ENCODE assay signal across 8 cellular contexts in the genomic region with DNA sequence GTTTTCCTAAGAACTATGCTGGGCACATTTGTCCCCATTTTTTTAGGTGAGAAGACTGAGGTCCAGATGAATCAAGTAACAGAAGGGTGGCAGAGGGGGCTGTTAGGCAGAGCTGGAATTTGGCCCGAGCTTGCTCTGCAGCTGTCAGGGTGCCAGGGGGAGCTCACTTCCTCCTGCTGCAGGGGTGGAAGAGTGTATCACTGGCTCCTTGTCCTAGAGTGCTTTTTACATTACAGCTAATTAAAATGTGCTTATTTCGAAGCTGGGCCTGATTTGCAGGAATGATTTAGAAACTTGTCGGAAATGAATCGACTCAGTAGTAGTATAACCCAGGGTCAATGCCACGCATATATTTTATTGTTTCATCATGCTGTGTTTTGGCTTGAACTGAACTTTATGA. TPM values are rescaled to one million over a fixed set of nuclear protein-coding genes. Genes with fewer than 3 reads are reported as not detected.
A peak's percentile ranks its signal among the peaks of the same experiment; 100 is the strongest.
DNase-seq lines count a peak whose midpoint lies in the region; ATAC-seq and TF ChIP-seq lines count a peak whose summit lies in the region.

No MANE protein-coding gene starts in this region.

- intact Hi-C loops in activated T-helper 2 cell treated with anti-CD3 and anti-CD28 coated beads, Interferon-gamma antibody, Interleukin-2, Interleukin-4, amounts not matched to agents 10 μg/mL and 5 μg/mL and 100 μg/mL, durations not matched to agents 14 hours and 24 hours and 36 hours (cut with micrococcal nuclease): loop anchor here (1.0 to 2.0 kb wide), 4 partner anchors 9 to 30 kb away; no protein-coding TSS in a partner anchor
- intact Hi-C loops in lower leg skin (cut with DNase I; ENCODE audit: low total_unique reads): no loop called here

- no peak for TF ChIP-seq CTCF in lower leg skin (IDR thresholded peaks at IDR 0.05)

- no peaks in the 10 kb centered on the region for H3K9me3 Mint-ChIP-seq in T-helper 1 cell treated with Interleukin-12 subunit alpha and Interleukin-12 subunit beta and Interleukin-4 antibody, amounts not matched to agents 30 μg/mL and 1 μg/mL, for 36 hours
- no peaks in the 10 kb centered on the region for H3K9me3 Mint-ChIP-seq in activated T-helper 2 cell treated with anti-CD3 and anti-CD28 coated beads, Interferon-gamma antibody, Interleukin-2, Interleukin-4, amounts not matched to agents 10 μg/mL and 5 μg/mL and 100 μg/mL, durations not matched to agents 14 hours and 24 hours and 36 hours
- H3K9me3 Mint-ChIP-seq in naive thymus-derived CD8-positive, alpha-beta T cell: no peaks in the 10 kb centered on the region

- 14 to 39% methylated on average over 5 of the region's 5 CpGs for WGBS in lower leg skin, 2 donors

- no peak overlapping the region for H3K27ac Mint-ChIP-seq in T-helper 1 cell treated with Interleukin-12 subunit alpha and Interleukin-12 subunit beta and Interleukin-4 antibody, amounts not matched to agents 30 μg/mL and 1 μg/mL, for 36 hours
- H3K27ac Mint-ChIP-seq in activated T-helper 2 cell treated with anti-CD3 and anti-CD28 coated beads, Interferon-gamma antibody, Interleukin-2, Interleukin-4, amounts not matched to agents 10 μg/mL and 5 μg/mL and 100 μg/mL, durations not matched to agents 14 hours and 24 hours and 36 hours: no peak overlapping the region
- peak overlapping the region in 7 of 10 donors; percentile 22 to 87 (median 59) for H3K27ac Mint-ChIP-seq in naive thymus-derived CD8-positive, alpha-beta T cell

- H3K27me3 Mint-ChIP-seq in T-helper 1 cell treated with Interleukin-12 subunit alpha and Interleukin-12 subunit beta and Interleukin-4 antibody, amounts not matched to agents 30 μg/mL and 1 μg/mL, for 36 hours (ENCODE audit: low read depth): peaks cover 45% of the 10 kb centered on the region
- peaks cover 37% of the 10 kb centered on the region for H3K27me3 Mint-ChIP-seq in activated T-helper 2 cell treated with anti-CD3 and anti-CD28 coated beads, Interferon-gamma antibody, Interleukin-2, Interleukin-4, amounts not matched to agents 10 μg/mL and 5 μg/mL and 100 μg/mL, durations not matched to agents 14 hours and 24 hours and 36 hours (ENCODE audit: low read depth)
- peaks cover 9 to 44% (median 18%) of the 10 kb centered on the region in 5 donors for H3K27me3 Mint-ChIP-seq in naive thymus-derived CD8-positive, alpha-beta T cell

- no peak for TF ChIP-seq POLR2A in lower leg skin (IDR thresholded peaks at IDR 0.05)

- no peak for DNase-seq in T-helper 1 cell
- peak; percentile 4 for DNase-seq in NCI-H1092 (lab: John Stamatoyannopoulos, UW)
- DNase-seq in activated T-helper 2 cell treated with anti-CD3 and anti-CD28 coated beads, Interferon-gamma antibody, Interleukin-2, Interleukin-4, amounts not matched to agents 10 μg/mL and 5 μg/mL and 100 μg/mL, durations not matched to agents 14 hours and 24 hours and 36 hours (ENCODE audit: low spot score): no peak
- DNase-seq in naive thymus-derived CD8-positive, alpha-beta T cell: peak in 4 of 10 donors; percentile 28 to 47 (median 40)
- no peak for DNase-seq in SKM-1 treated with dmso at 0.1 percent for 144 hours (lab: John Stamatoyannopoulos, UW; ENCODE audit: unreplicated experiment)
- DNase-seq in NCI-H774 (lab: John Stamatoyannopoulos, UW): no peak
- DNase-seq in lower leg skin (ENCODE audit: low spot score in 2 of 2): no peak

- peaks cover 8% of the 10 kb centered on the region for H3K36me3 Mint-ChIP-seq in T-helper 1 cell treated with Interleukin-12 subunit alpha and Interleukin-12 subunit beta and Interleukin-4 antibody, amounts not matched to agents 30 μg/mL and 1 μg/mL, for 36 hours (ENCODE audit: low read depth)
- H3K36me3 Mint-ChIP-seq in activated T-helper 2 cell treated with anti-CD3 and anti-CD28 coated beads, Interferon-gamma antibody, Interleukin-2, Interleukin-4, amounts not matched to agents 10 μg/mL and 5 μg/mL and 100 μg/mL, durations not matched to agents 14 hours and 24 hours and 36 hours (ENCODE audit: low read depth): peaks cover 3% of the 10 kb centered on the region
- no peaks in the 10 kb centered on the region for H3K36me3 Mint-ChIP-seq in naive thymus-derived CD8-positive, alpha-beta T cell

- no peak overlapping the region for H3K4me3 ChIP-seq in lower leg skin (ENCODE audit: low read depth, poor library complexity, severe bottlenecking)

- H3K4me1 Mint-ChIP-seq in T-helper 1 cell treated with Interleukin-12 subunit alpha and Interleukin-12 subunit beta and Interleukin-4 antibody, amounts not matched to agents 30 μg/mL and 1 μg/mL, for 36 hours (ENCODE audit: low read depth): peaks cover 54% of the 10 kb centered on the region
- peaks cover 62% of the 10 kb centered on the region for H3K4me1 Mint-ChIP-seq in activated T-helper 2 cell treated with anti-CD3 and anti-CD28 coated beads, Interferon-gamma antibody, Interleukin-2, Interleukin-4, amounts not matched to agents 10 μg/mL and 5 μg/mL and 100 μg/mL, durations not matched to agents 14 hours and 24 hours and 36 hours (ENCODE audit: low read depth)
- H3K4me1 Mint-ChIP-seq in naive thymus-derived CD8-positive, alpha-beta T cell: peaks cover 28 to 59% (median 52%) of the 10 kb centered on the region in 4 donors

- peak; percentile 78 to 79 for ATAC-seq in naive thymus-derived CD8-positive, alpha-beta T cell

- H3K4me3 Mint-ChIP-seq in T-helper 1 cell treated with Interleukin-12 subunit alpha and Interleukin-12 subunit beta and Interleukin-4 antibody, amounts not matched to agents 30 μg/mL and 1 μg/mL, for 36 hours: peak overlapping the region; percentile 11
- peak overlapping the region; percentile 32 for H3K4me3 Mint-ChIP-seq in activated T-helper 2 cell treated with anti-CD3 and anti-CD28 coated beads, Interferon-gamma antibody, Interleukin-2, Interleukin-4, amounts not matched to agents 10 μg/mL and 5 μg/mL and 100 μg/mL, durations not matched to agents 14 hours and 24 hours and 36 hours (ENCODE audit: low read depth)
- peak overlapping the region; percentile 50 to 84 (median 73) for H3K4me3 Mint-ChIP-seq in naive thymus-derived CD8-positive, alpha-beta T cell

- POLR2A ChIA-PET in naive thymus-derived CD8-positive, alpha-beta T cell (lab: Charles Lee): interaction anchor here (1.2 kb wide), 1 partner anchor 8 kb away, joined by 4 read pairs; no protein-coding TSS in a partner anchor

RNA-seq across cellular contexts. Expression of a gene that starts 11.1 kb away (rescaled TPM):
- total RNA-seq in activated T-helper 2 cell treated with anti-CD3 and anti-CD28 coated beads, Interferon-gamma antibody, Interleukin-2, Interleukin-4, amounts not matched to agents 10 μg/mL and 5 μg/mL and 100 μg/mL, durations not matched to agents 14 hours and 24 hours and 36 hours: 2.4 and 3.0 TPM in 2 replicates
- 1 to 10 TPM in 1 of 2 experiments, under 1 TPM in 1; 0.31 to 1.2 TPM for total RNA-seq in naive thymus-derived CD8-positive, alpha-beta T cell
- polyA plus RNA-seq in naive thymus-derived CD8-positive, alpha-beta T cell: 1 to 10 TPM in 2 of 3 donors, under 1 TPM in 1; 0.89 to 1.3 (median 1.2) TPM
- 1 to 10 TPM; 1.8 to 5.2 (median 1.9) TPM for total RNA-seq in lower leg skin

Comparison
In these comparisons a context has a peak if more than half of its experiments do, and no peak if none do; other contexts are left out.
1. H3K27ac Mint-ChIP-seq: peak in naive thymus-derived CD8-positive, alpha-beta T cell (7 of 10); none in T-helper 1 cell treated with Interleukin-12 subunit alpha and Interleukin-12 subunit beta and Interleukin-4 antibody, amounts not matched to agents 30 μg/mL and 1 μg/mL, for 36 hours (single experiment) and activated T-helper 2 cell treated with anti-CD3 and anti-CD28 coated beads, Interferon-gamma antibody, Interleukin-2, Interleukin-4, amounts not matched to agents 10 μg/mL and 5 μg/mL and 100 μg/mL, durations not matched to agents 14 hours and 24 hours and 36 hours (single experiment).
2. H3K4me3 Mint-ChIP-seq: peak in every context shown above with its lines; median percentile 73 in naive thymus-derived CD8-positive, alpha-beta T cell; 32 in activated T-helper 2 cell treated with anti-CD3 and anti-CD28 coated beads, Interferon-gamma antibody, Interleukin-2, Interleukin-4, amounts not matched to agents 10 μg/mL and 5 μg/mL and 100 μg/mL, durations not matched to agents 14 hours and 24 hours and 36 hours; 11 in T-helper 1 cell treated with Interleukin-12 subunit alpha and Interleukin-12 subunit beta and Interleukin-4 antibody, amounts not matched to agents 30 μg/mL and 1 μg/mL, for 36 hours.